Comparison of ENCODE assay signal across 30 cellular contexts in the genomic region with DNA sequence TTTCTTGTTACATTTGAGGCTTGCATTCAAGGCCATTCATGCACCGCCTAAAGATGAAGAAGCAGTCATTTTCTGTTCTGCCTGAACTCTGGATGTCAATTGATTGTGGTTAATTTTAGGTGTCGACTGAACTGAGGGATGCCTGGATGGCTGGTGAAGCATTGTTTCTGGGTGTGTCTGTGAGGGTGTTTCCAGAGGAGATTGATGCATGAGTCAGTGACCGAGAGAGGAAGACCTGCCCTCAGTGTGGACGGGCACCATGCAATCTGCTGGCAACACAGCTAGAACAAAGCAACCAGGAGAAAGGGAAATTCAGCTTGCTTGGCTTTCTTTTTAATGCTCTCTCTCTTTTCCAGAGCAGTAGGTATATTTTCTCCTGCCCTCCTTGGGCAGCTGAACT.
DNase-seq lines count a peak whose midpoint lies in the region; ATAC-seq and TF ChIP-seq lines count a peak whose summit lies in the region.
"Had no signal": no experiment of that assay in that cellular context is flagged by ENCODE, and none has a peak within 500 bp of the region (broad histone marks: within the 10 kb centered on the region; RNA-seq: fewer than 3 reads in every experiment).

No MANE protein-coding gene starts in this region.

- H3K27ac Mint-ChIP-seq in type B pancreatic cell, result no peak overlapping the region
- H3K27ac Mint-ChIP-seq: activated CD4-positive, alpha-beta T cell treated with anti-CD3 and anti-CD28 coated beads, Interleukin-2, amount 10 ng/mL, durations not matched to agents 24 days and 14 days; mesothelial cell of epicardium; nephron progenitor cell; T-helper 2 cell treated with Interferon-gamma antibody and Interleukin-4, amounts not matched to agents 5 μg/mL and 100 μg/mL, for 36 hours had no signal

- ATAC-seq in IMR-90 (ENCODE audit: low read depth) (no peak), RWPE2 (ENCODE audit: low read depth) (peak; percentile 91)
- ATAC-seq: activated T-cell treated with anti-CD3 and anti-CD28 coated beads, Interleukin-2, amount 50 U/mL, for 4 hours; pancreas had no signal

- dilution Hi-C loops in IMR-90 (cut with HindIII; ENCODE audit: low sequenced_read_pairs, unreplicated experiment), result no loop called here

- no peak for DNase-seq in IMR-90
- DNase-seq in RWPE2 (ENCODE audit: low spot score), result no peak
- peak; percentile 88 for DNase-seq in epithelial cell of esophagus (ENCODE audit: low read depth)
- peak; percentile 74 for DNase-seq in myocyte (ENCODE audit: low read depth)
- no peak for DNase-seq in Ammon's horn (ENCODE audit: low spot score)
- DNase-seq in HEK293T (ENCODE audit: extremely low spot score), result no peak
- DNase-seq in type B pancreatic cell (ENCODE audit: extremely low spot score, unreplicated experiment), result no peak
- no peak for DNase-seq in globus pallidus (ENCODE audit: low spot score)
- DNase-seq: activated CD4-positive, alpha-beta T cell treated with anti-CD3 and anti-CD28 coated beads, Interleukin-2, amount 10 ng/mL, durations not matched to agents 24 days and 14 days; activated naive CD4-positive, alpha-beta T cell; activated T-cell treated with anti-CD3 and anti-CD28 coated beads, Interleukin-2, amount 50 U/mL, for 4 hours; adrenal gland; colonic mucosa; head of caudate nucleus; NCI-H1092; NCI-H1930; NCI-H69; nephron progenitor cell; pancreas; RPMI8226; SK-N-SH; stimulated activated CD4-positive, alpha-beta T cell treated with anti-CD3 and anti-CD28 coated beads, Interleukin-4, amount 100 ng/mL, for 1 hour; stimulated activated naive CD4-positive, alpha-beta T cell; testis; WERI-Rb-1 had no signal

- peaks cover 3% of the 10 kb centered on the region for H3K4me1 Mint-ChIP-seq in type B pancreatic cell (ENCODE audit: unreplicated experiment)
- H3K4me1 Mint-ChIP-seq: activated CD4-positive, alpha-beta T cell treated with anti-CD3 and anti-CD28 coated beads, Interleukin-2, amount 10 ng/mL, durations not matched to agents 24 days and 14 days; nephron progenitor cell had no signal

- H3K14ac ChIP-seq in IMR-90 (replicated peaks; ENCODE audit: low read depth, low read length), result no peak overlapping the region

- no peak for TF ChIP-seq POLR2A in IMR-90 (IDR thresholded peaks at IDR 0.05; ENCODE audit: low read depth, low read length)

- H3K36me3 ChIP-seq in IMR-90 (ENCODE audit: control insufficient read depth, insufficient read depth, low read length) (no peaks in the 10 kb centered on the region), RWPE2 (ENCODE audit: low read depth) (no peaks in the 10 kb centered on the region)
- H3K36me3 ChIP-seq: adrenal gland, colonic mucosa, pancreas, right atrium auricular region, WERI-Rb-1 had no signal

- H3K9me3 Mint-ChIP-seq in type B pancreatic cell, result peaks cover 5% of the 10 kb centered on the region
- H3K9me3 Mint-ChIP-seq: activated CD4-positive, alpha-beta T cell treated with anti-CD3 and anti-CD28 coated beads, Interleukin-2, amount 10 ng/mL, durations not matched to agents 24 days and 14 days; activated T-cell treated with anti-CD3 and anti-CD28 coated beads, Interleukin-2, amount 50 U/mL, for 4 hours; T-helper 2 cell treated with Interferon-gamma antibody and Interleukin-4, amounts not matched to agents 5 μg/mL and 100 μg/mL, for 36 hours had no signal

- H3K23ac ChIP-seq in IMR-90 (ENCODE audit: low read depth, low read length), result no peak overlapping the region

- POLR2A ChIA-PET in IMR-90 (lab: Charles Lee; ENCODE audit: unreplicated experiment), result no interaction called here
- POLR2A ChIA-PET in HEK293T (lab: Yijun Ruan, JAX), result no interaction called here

- H3K79me1 ChIP-seq in IMR-90 (ENCODE audit: low read depth in 1 of 2, low read length in 2 of 2), result no peaks in the 10 kb centered on the region

- peak overlapping the region; percentile 15 for H2AK9ac ChIP-seq in IMR-90 (replicated peaks; ENCODE audit: low read depth, low read length, poor library complexity)

- 85% methylated on average over 4 of the region's 4 CpGs; no CpG with 5 or more reads in 1 of the 2 experiments for WGBS in IMR-90 (ENCODE audit: extremely low coverage in 2 of 2, insufficient read length in 1 of 2), 2 experiments

- no peak for TF ChIP-seq CTCF in IMR-90 (conservative IDR thresholded peaks at IDR 0.05; ENCODE audit: low read depth, low read length)
- no peak for TF ChIP-seq CTCF in RWPE2 (IDR thresholded peaks at IDR 0.05; ENCODE audit: poor library complexity, severe bottlenecking)
- no peak for TF ChIP-seq CTCF in epithelial cell of esophagus (IDR thresholded peaks at IDR 0.05; ENCODE audit: insufficient read depth, low read depth, low read length, missing control alignments)
- TF ChIP-seq CTCF in type B pancreatic cell (conservative IDR thresholded peaks at IDR 0.05), result no peak

- H2AK5ac ChIP-seq in IMR-90 (ENCODE audit: low read depth, low read length), result no peak overlapping the region

- CTCF ChIA-PET in IMR-90 (lab: Yijun Ruan, JAX), result no interaction called here
- CTCF ChIA-PET in HEK293T (lab: Yijun Ruan, JAX), result no interaction called here

- no TSS peak for BruUV-seq in IMR-90 (replicated peaks; lab: Mats Ljungman, UMichigan)

- no peaks in the 10 kb centered on the region for H4K20me1 ChIP-seq in IMR-90 (ENCODE audit: insufficient read depth, low read length)

- H3K4me3 Mint-ChIP-seq in type B pancreatic cell, result no peak overlapping the region
- H3K4me3 Mint-ChIP-seq: activated CD4-positive, alpha-beta T cell treated with anti-CD3 and anti-CD28 coated beads, Interleukin-2, amount 10 ng/mL, durations not matched to agents 24 days and 14 days; activated T-cell treated with anti-CD3 and anti-CD28 coated beads, Interleukin-2, amount 50 U/mL, for 4 hours; CD14-positive monocyte; mesothelial cell of epicardium; nephron progenitor cell; T-helper 2 cell treated with Interferon-gamma antibody and Interleukin-4, amounts not matched to agents 5 μg/mL and 100 μg/mL, for 36 hours had no signal

- H3K56ac ChIP-seq in IMR-90 (ENCODE audit: extremely low read depth, insufficient read depth, low read length), result no peak overlapping the region

- no peak overlapping the region for H2BK15ac ChIP-seq in IMR-90 (ENCODE audit: low read depth, low read length)

- H3K9me3 ChIP-seq in IMR-90 (ENCODE audit: control insufficient read depth, insufficient read depth, low read length) (peaks cover 5% of the 10 kb centered on the region; the same call in 1 of the 2 replicates), RWPE2 (ENCODE audit: severe bottlenecking) (no peaks in the 10 kb centered on the region)
- H3K9me3 ChIP-seq: adrenal gland, colonic mucosa, pancreas, right atrium auricular region, SK-N-SH, testis had no signal

- no peak overlapping the region for H4K5ac ChIP-seq in IMR-90 (ENCODE audit: low read depth, low read length)

- H3K27me3 Mint-ChIP-seq in type B pancreatic cell, result no peaks in the 10 kb centered on the region

- no peak overlapping the region for H3K4ac ChIP-seq in IMR-90 (ENCODE audit: low read depth, low read length)

- H3K9ac ChIP-seq in IMR-90 (ENCODE audit: low read depth, low read length), result no peak overlapping the region
- H3K9ac ChIP-seq: KMS-11, SK-N-SH had no signal

- intact Hi-C loops in IMR-90 (cut with micrococcal nuclease), result no loop called here

- no peak overlapping the region for H3K27ac ChIP-seq in IMR-90 (ENCODE audit: insufficient read depth, low read length)
- no peak overlapping the region for H3K27ac ChIP-seq in RWPE2 (ENCODE audit: poor library complexity, severe bottlenecking)
- H3K27ac ChIP-seq: adrenal gland, colonic mucosa, KMS-11, pancreas, right atrium auricular region, testis, WERI-Rb-1 had no signal

- in situ Hi-C loops in IMR-90 (cut with MboI; ENCODE audit: low sequenced_read_pairs), result no loop called here

- no peaks in the 10 kb centered on the region for H3K36me3 Mint-ChIP-seq in type B pancreatic cell
- H3K36me3 Mint-ChIP-seq: CD14-positive monocyte had no signal

- no peaks in the 10 kb centered on the region for H3K9me1 ChIP-seq in IMR-90 (ENCODE audit: insufficient read depth, low read length)

- H3K18ac ChIP-seq in IMR-90 (ENCODE audit: low read depth, low read length), result no peak overlapping the region

- peaks cover 3% of the 10 kb centered on the region; the same call in 1 of the 2 replicates for H3K4me1 ChIP-seq in IMR-90 (ENCODE audit: control insufficient read depth, insufficient read depth, low read length)
- H3K4me1 ChIP-seq in RWPE2 (ENCODE audit: insufficient read depth, poor library complexity, severe bottlenecking), result peaks cover 6% of the 10 kb centered on the region
- H3K4me1 ChIP-seq: adrenal gland, colonic mucosa, pancreas, right atrium auricular region, testis had no signal

- H4K91ac ChIP-seq in IMR-90 (ENCODE audit: insufficient read depth, low read depth, low read length), result no peak overlapping the region

- H2BK120ac ChIP-seq in IMR-90 (ENCODE audit: low read depth, low read length), result no peak overlapping the region

- no peak overlapping the region for H3K4me2 ChIP-seq in IMR-90 (ENCODE audit: low read depth, low read length)
- H3K4me2 ChIP-seq: KMS-11, SK-N-SH had no signal

- TF ChIP-seq RAD21 in IMR-90 (IDR thresholded peaks at IDR 0.05; ENCODE audit: low read length), result no peak

- H3K4me3 ChIP-seq in IMR-90 (ENCODE audit: insufficient read depth, low read depth, low read length), result no peak overlapping the region
- no peak overlapping the region for H3K4me3 ChIP-seq in RWPE2 (ENCODE audit: severe bottlenecking)
- no peak overlapping the region for H3K4me3 ChIP-seq in epithelial cell of esophagus (ENCODE audit: low read length)
- H3K4me3 ChIP-seq: adrenal gland, colonic mucosa, pancreas, right atrium auricular region, testis had no signal

- H4K8ac ChIP-seq in IMR-90 (ENCODE audit: low read depth in 2 of 2, low read length in 2 of 2), result no peak overlapping the region

- no peak overlapping the region for H2AFZ ChIP-seq in IMR-90 (replicated peaks; ENCODE audit: low read length, poor library complexity)

- H2BK5ac ChIP-seq in IMR-90 (ENCODE audit: low read depth, low read length, poor library complexity, severe bottlenecking), result no peak overlapping the region

- H3K27me3 ChIP-seq in IMR-90 (ENCODE audit: control insufficient read depth, insufficient read depth, low read length) (peaks cover 8% of the 10 kb centered on the region), RWPE2 (ENCODE audit: insufficient read depth, poor library complexity, severe bottlenecking) (no peaks in the 10 kb centered on the region)
- H3K27me3 ChIP-seq: adrenal gland, colonic mucosa, pancreas, right atrium auricular region, testis had no signal

- H2BK20ac ChIP-seq in IMR-90 (ENCODE audit: low read depth, low read length), result no peak overlapping the region

TF ChIP-seq in HEK293T, 16 proteins besides CTCF, POLR2A, EP300 and RAD21 (continues in another document):
- TF ChIP-seq, protein P1, sequence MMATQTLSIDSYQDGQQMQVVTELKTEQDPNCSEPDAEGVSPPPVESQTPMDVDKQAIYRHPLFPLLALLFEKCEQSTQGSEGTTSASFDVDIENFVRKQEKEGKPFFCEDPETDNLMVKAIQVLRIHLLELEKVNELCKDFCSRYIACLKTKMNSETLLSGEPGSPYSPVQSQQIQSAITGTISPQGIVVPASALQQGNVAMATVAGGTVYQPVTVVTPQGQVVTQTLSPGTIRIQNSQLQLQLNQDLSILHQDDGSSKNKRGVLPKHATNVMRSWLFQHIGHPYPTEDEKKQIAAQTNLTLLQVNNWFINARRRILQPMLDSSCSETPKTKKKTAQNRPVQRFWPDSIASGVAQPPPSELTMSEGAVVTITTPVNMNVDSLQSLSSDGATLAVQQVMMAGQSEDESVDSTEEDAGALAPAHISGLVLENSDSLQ (IDR thresholded peaks at IDR 0.05), result no peak
- TF ChIP-seq NFRKB (IDR thresholded peaks at IDR 0.05) (no peak), FOXK2 (IDR thresholded peaks at IDR 0.05) (no peak)

Comparison
In these comparisons a context has a peak if more than half of its experiments do, and no peak if none do; other contexts are left out.
1. DNase-seq: peak in epithelial cell of esophagus (single experiment) and myocyte (single experiment); none in IMR-90 (single experiment), RWPE2 (single experiment), Ammon's horn (single experiment), HEK293T (single experiment), type B pancreatic cell (single experiment) and globus pallidus (single experiment).